Comparison of ENCODE assay signal across 19 cellular contexts in genomic region chr15:76078285-76078863, GRCh38. TPM values are rescaled to one million over a fixed set of nuclear protein-coding genes. Genes with fewer than 3 reads are reported as not detected.
"Had no signal": no experiment of that assay in that cellular context is flagged by ENCODE, and none has a peak within 500 bp of the region (broad histone marks: within the 10 kb centered on the region; RNA-seq: fewer than 3 reads in every experiment).

No MANE protein-coding gene starts in this region.

- H3K4me3 ChIP-seq: ascending aorta, breast epithelium, heart right ventricle, lung, stomach, testis, upper lobe of left lung had no signal

- H3K27ac Mint-ChIP-seq: activated CD4-positive, alpha-beta memory T cell treated with anti-CD3 and anti-CD28 coated beads, Interleukin-2, amount 10 ng/mL, durations not matched to agents 7 days and 5 days; effector memory CD8-positive, alpha-beta T cell; mesothelial cell of epicardium; WTC11 had no signal

- H3K9me3 ChIP-seq: ascending aorta, breast epithelium, heart right ventricle, stomach, testis, upper lobe of left lung had no signal

- H3K36me3 ChIP-seq: ascending aorta, breast epithelium, heart right ventricle, stomach, upper lobe of left lung had no signal

- H3K27ac ChIP-seq: ascending aorta, breast epithelium, epithelial cell of prostate, heart right ventricle, stomach, testis, upper lobe of left lung had no signal

- ATAC-seq: effector memory CD8-positive, alpha-beta T cell; left cardiac atrium; sciatic nerve; WTC11 had no signal

- H3K4me3 Mint-ChIP-seq: activated CD4-positive, alpha-beta memory T cell treated with anti-CD3 and anti-CD28 coated beads, Interleukin-2, amount 10 ng/mL, durations not matched to agents 7 days and 5 days; effector memory CD8-positive, alpha-beta T cell; mesothelial cell of epicardium; WTC11 had no signal

- H3K4me1 ChIP-seq: ascending aorta, breast epithelium, stomach, testis, upper lobe of left lung had no signal

- H3K27me3 ChIP-seq: ascending aorta, breast epithelium, testis, upper lobe of left lung had no signal

- H3K9me3 Mint-ChIP-seq: activated CD4-positive, alpha-beta memory T cell treated with anti-CD3 and anti-CD28 coated beads, Interleukin-2, amount 10 ng/mL, durations not matched to agents 7 days and 5 days; effector memory CD8-positive, alpha-beta T cell; mesothelial cell of epicardium; WTC11 had no signal

- DNase-seq: activated CD4-positive, alpha-beta memory T cell treated with anti-CD3 and anti-CD28 coated beads, Interleukin-2, amount 10 ng/mL, durations not matched to agents 7 days and 5 days; activated CD4-positive, alpha-beta T cell treated with anti-CD3 and anti-CD28 coated beads for 4 hours; cerebellar nuclear complex; effector memory CD8-positive, alpha-beta T cell; heart right ventricle; left cardiac atrium; stomach; T-helper 1 cell; testis; upper lobe of left lung had no signal

- H3K4me1 Mint-ChIP-seq: mesothelial cell of epicardium had no signal

RNA-seq across cellular contexts. Expression of gene TMEM266, which starts 18.6 kb away (rescaled TPM):
- total RNA-seq: activated CD4-positive, alpha-beta memory T cell treated with anti-CD3 and anti-CD28 coated beads, Interleukin-2, amount 10 ng/mL, durations not matched to agents 7 days and 5 days; ascending aorta; osteoblast; pulmonary artery endothelial cell had no signal
